Comparison of ENCODE assay signal across 8 cellular contexts in genomic region chr11:75867778-75868374, GRCh38. TPM values are rescaled to one million over a fixed set of nuclear protein-coding genes. Genes with fewer than 3 reads are reported as not detected.
DNase-seq lines count a peak whose midpoint lies in the region; ATAC-seq and TF ChIP-seq lines count a peak whose summit lies in the region.

No MANE protein-coding gene starts in this region.

- TF ChIP-seq CTCF in Calu3 (IDR thresholded peaks at IDR 0.05; ENCODE audit: unreplicated experiment) (peak; percentile 30), OCI-LY7 (conservative IDR thresholded peaks at IDR 0.05; ENCODE audit: low read length) (peak; percentile 96), gastrocnemius medialis (IDR thresholded peaks at IDR 0.05 in 4 of 5, conservative IDR thresholded peaks at IDR 0.05 in 1 of 5) (peak; percentile 65 to 86 (median 80))

- no peak overlapping the region for H3K4me3 Mint-ChIP-seq in Calu3 (ENCODE audit: low read depth, unreplicated experiment)

- H2AFZ ChIP-seq in OCI-LY7 (ENCODE audit: low read length) = no peak overlapping the region

- H3K4me3 ChIP-seq in OCI-LY7 (ENCODE audit: low read depth, low read length, poor library complexity, severe bottlenecking) (no peak overlapping the region), gastrocnemius medialis (no peak overlapping the region)

- H3K36me3 ChIP-seq in OCI-LY7 (ENCODE audit: insufficient read depth, low read length) (peaks cover 36% of the 10 kb centered on the region), gastrocnemius medialis (no peaks in the 10 kb centered on the region)

- intact Hi-C loops in Calu3 (cut with micrococcal nuclease; ENCODE audit: unreplicated experiment) = loop anchor here (1.0 to 5.0 kb wide), 4 partner anchors 51 to 321 kb away; partner anchors contain the start of gene UVRAG
- intact Hi-C loops in OCI-LY7 (cut with micrococcal nuclease; ENCODE audit: unreplicated experiment) = loop anchor here (1.0 to 5.0 kb wide), 3 partner anchors 51 to 146 kb away; no protein-coding TSS in a partner anchor
- intact Hi-C loops in left ventricle myocardium superior (cut with micrococcal nuclease) = loop anchor here (2.0 kb wide), 1 partner anchor 65 kb away; no protein-coding TSS in a partner anchor
- intact Hi-C loops in gastrocnemius medialis (cut with DNase I; ENCODE audit: low total_unique reads) = loop anchor here (1.0 to 5.0 kb wide), 2 partner anchors 65 to 161 kb away; no protein-coding TSS in a partner anchor

- H3K9me2 ChIP-seq in OCI-LY7 (ENCODE audit: insufficient read depth, low read length) = no peaks in the 10 kb centered on the region

- no peak overlapping the region for H3K4me2 ChIP-seq in OCI-LY7 (ENCODE audit: low read length)

- in situ Hi-C loops in gastrocnemius medialis (cut with MboI; ENCODE audit: low sequenced_read_pairs in 4 of 4) = loop anchor here (5.0 to 10.0 kb wide), 4 partner anchors 61 to 143 kb away; no protein-coding TSS in a partner anchor

- CTCF ChIA-PET in Calu3 (lab: Charles Lee) (interaction anchor here (0.7 to 3.8 kb wide), 4 partner anchors 65 to 284 kb away, joined by 3 to 15 read pairs (median 4); no protein-coding TSS in a partner anchor), OCI-LY7 (lab: Charles Lee; ENCODE audit: unreplicated experiment) (interaction anchor here (1.1 to 1.9 kb wide), 2 partner anchors 31 to 65 kb away, joined by 4 to 7 read pairs; no protein-coding TSS in a partner anchor)

- no peaks in the 10 kb centered on the region for H3K27me3 Mint-ChIP-seq in Calu3 (ENCODE audit: unreplicated experiment)

- POLR2A ChIA-PET in OCI-LY7 (lab: Charles Lee) = interaction anchor here (0.6 to 2.2 kb wide), 5 partner anchors 12 to 65 kb away, joined by 3 to 12 read pairs (median 8); no protein-coding TSS in a partner anchor

- no peak overlapping the region for H3K27ac Mint-ChIP-seq in Calu3 (ENCODE audit: unreplicated experiment)

- no peak for TF ChIP-seq POLR2A in gastrocnemius medialis (IDR thresholded peaks at IDR 0.05)

- no peaks in the 10 kb centered on the region for H3K27me3 ChIP-seq in gastrocnemius medialis

- H3K4me1 ChIP-seq in OCI-LY7 (ENCODE audit: insufficient read depth, low read length, poor library complexity, severe bottlenecking) (peaks cover 21% of the 10 kb centered on the region), gastrocnemius medialis (peaks cover 14 to 15% of the 10 kb centered on the region in 2 donors)

- H3K27ac ChIP-seq in OCI-LY7 (ENCODE audit: low read depth, low read length, poor library complexity, severe bottlenecking) (no peak overlapping the region), gastrocnemius medialis (no peak overlapping the region)

- H3K9me3 Mint-ChIP-seq in Calu3 (ENCODE audit: low read depth, unreplicated experiment) = no peaks in the 10 kb centered on the region

- no TSS peak for BruUV-seq in Calu3 (replicated peaks; lab: Mats Ljungman, UMichigan)
- no TSS peak for BruUV-seq in OCI-LY7 (replicated peaks; lab: Mats Ljungman, UMichigan)

- no peaks in the 10 kb centered on the region for H3K36me3 Mint-ChIP-seq in Calu3 (ENCODE audit: insufficient read depth, unreplicated experiment)

- H3K79me2 ChIP-seq in OCI-LY7 (ENCODE audit: insufficient read depth, low read depth, low read length) = peaks cover 46% of the 10 kb centered on the region

- peaks cover 19% of the 10 kb centered on the region; the same call in 1 of the 2 replicates for H4K20me1 ChIP-seq in OCI-LY7 (ENCODE audit: insufficient read depth, low read length)

- DNase-seq in Calu3 (peak; percentile 48), HCEC 1CT (peak; percentile 39), OCI-LY7 (ENCODE audit: low spot score) (peak; percentile 76), amniotic stem cell (lab: John Stamatoyannopoulos, UW) (peak; percentile 24), left ventricle myocardium superior (no peak), gastrocnemius medialis (peak in 1 of 2 donors; percentile 16)

- ATAC-seq in left ventricle myocardium superior = peak; percentile 79
- peak; percentile 76 to 81 for ATAC-seq in gastrocnemius medialis
- ATAC-seq in GM18498 (IDR thresholded peaks at IDR 0.05; ENCODE audit: unreplicated experiment) = no peak
- ATAC-seq in GM18867 (IDR thresholded peaks at IDR 0.05; ENCODE audit: unreplicated experiment) = no peak

- H3K9me3 ChIP-seq in OCI-LY7 (ENCODE audit: low read length) (no peaks in the 10 kb centered on the region), gastrocnemius medialis (no peaks in the 10 kb centered on the region)

- H3K4me1 Mint-ChIP-seq in Calu3 (ENCODE audit: low read depth, unreplicated experiment) = peaks cover 21% of the 10 kb centered on the region

RNA-seq across cellular contexts. Expression of gene UVRAG, which starts 52.9 kb away (rescaled TPM):
- 18.5 and 26.6 TPM in 2 replicates for total RNA-seq in Calu3 (2022)
- total RNA-seq in OCI-LY7 (2014; rRNA removed; shearing (Covaris generic)) = 34.9 and 43.7 TPM in 2 replicates
- 62.2 and 73.3 TPM in 2 replicates for total RNA-seq in OCI-LY7 (2022)
- 14.9 TPM for total RNA-seq in left ventricle myocardium superior
- 10 to 100 TPM; 16.6 to 22.1 (median 19.3) TPM for total RNA-seq in gastrocnemius medialis

Comparison
In these comparisons a context has a peak if more than half of its experiments do, and no peak if none do; other contexts are left out.
1. CTCF ChIP-seq: peak in every context shown above with its lines; median percentile 96 in OCI-LY7; 80 in gastrocnemius medialis; 30 in Calu3.
2. ATAC-seq: peak in left ventricle myocardium superior (single experiment) and gastrocnemius medialis (2 of 2); none in GM18498 (single experiment) and GM18867 (single experiment).